ENCODE assay signal across 9 cellular contexts in genomic region chr20:25299801-25300200, GRCh38.
DNase-seq lines count a peak whose midpoint lies in the region; ATAC-seq lines count a peak whose summit lies in the region.
"Had no signal": no experiment of that assay in that cellular context is flagged by ENCODE, and none has a peak within 500 bp of the region (broad histone marks: within the 10 kb centered on the region; RNA-seq: fewer than 3 reads in every experiment).

No MANE protein-coding gene starts in this region.

- DNase-seq in AG08395 (ENCODE audit: low spot score) (peak; percentile 31), ELR (ENCODE audit: low read depth) (peak; percentile 63), SW480 (ENCODE audit: low spot score) (peak; percentile 30), islet precursor cell (peak; percentile 71), NCI-H128 (lab: John Stamatoyannopoulos, UW; ENCODE audit: unreplicated experiment) (no peak), NCI-H1930 (lab: John Stamatoyannopoulos, UW) (no peak)
- DNase-seq in stimulated activated CD8-positive, alpha-beta memory T cell treated with anti-CD3 and anti-CD28 coated beads, Interleukin-4, amount 100 ng/mL, for 48 hours, result no peak
- DNase-seq: spleen had no signal

- no peak for ATAC-seq in HG03097 (IDR thresholded peaks at IDR 0.05; ENCODE audit: low FRiP score, unreplicated experiment)

Comparison
In these comparisons a context has a peak if more than half of its experiments do, and no peak if none do; other contexts are left out.
1. DNase-seq: peak in AG08395 (single experiment), ELR (single experiment), SW480 (single experiment) and islet precursor cell (single experiment); none in NCI-H128 (single experiment), NCI-H1930 (0 of 2) and stimulated activated CD8-positive, alpha-beta memory T cell treated with anti-CD3 and anti-CD28 coated beads, Interleukin-4, amount 100 ng/mL, for 48 hours (single experiment).